10 cellular contexts compared by ENCODE assay signal in the genomic region with DNA sequence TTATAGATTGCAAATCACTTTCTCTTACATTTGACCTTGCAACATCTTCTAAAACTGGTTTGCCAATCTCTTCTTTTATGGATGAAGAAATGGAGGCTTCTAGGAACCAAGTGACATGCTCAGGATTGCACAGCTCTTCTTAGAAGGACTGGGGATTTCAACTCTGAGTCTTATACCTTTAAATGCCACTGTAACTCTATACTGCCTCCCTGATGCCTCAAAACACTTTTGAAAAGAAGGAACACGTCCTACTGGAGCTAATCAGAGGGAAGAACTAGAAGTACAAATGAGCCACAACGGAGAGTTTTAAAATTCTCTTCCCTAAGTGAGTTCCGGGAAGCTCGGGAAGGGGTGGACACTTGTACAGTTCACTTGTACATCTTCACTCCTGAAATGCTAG. TPM values are rescaled to one million over a fixed set of nuclear protein-coding genes. Genes with fewer than 3 reads are reported as not detected.
DNase-seq lines count a peak whose midpoint lies in the region; ATAC-seq and TF ChIP-seq lines count a peak whose summit lies in the region.
"Had no signal": no experiment of that assay in that cellular context is flagged by ENCODE, and none has a peak within 500 bp of the region (broad histone marks: within the 10 kb centered on the region; RNA-seq: fewer than 3 reads in every experiment).

No MANE protein-coding gene starts in this region.

- H3K27me3 Mint-ChIP-seq in immature natural killer cell (ENCODE audit: low read depth in 3 of 3) = peaks cover 15 to 28% (median 18%) of the 10 kb centered on the region in 3 donors

- no peaks in the 10 kb centered on the region for H3K36me3 Mint-ChIP-seq in immature natural killer cell
- H3K36me3 Mint-ChIP-seq: CD4-positive, alpha-beta memory T cell had no signal

- no peak for TF ChIP-seq CTCF in adrenal gland (IDR thresholded peaks at IDR 0.05)

- H3K36me3 ChIP-seq in adrenal gland (replicated peaks in 1 of 2) = no peaks in the 10 kb centered on the region

- no peak overlapping the region for H3K27ac Mint-ChIP-seq in immature natural killer cell
- H3K27ac Mint-ChIP-seq: CD4-positive, alpha-beta memory T cell; memory B cell had no signal

- intact Hi-C loops in adrenal gland (cut with DNase I) = no loop called here

- H3K9me3 ChIP-seq in adrenal gland (replicated peaks in 1 of 3) = no peaks in the 10 kb centered on the region

- H3K27me3 ChIP-seq in adrenal gland = no peaks in the 10 kb centered on the region

- H3K4me3 Mint-ChIP-seq in immature natural killer cell = peak overlapping the region in 4 of 5 donors; percentile 8 to 60 (median 40)
- H3K4me3 Mint-ChIP-seq: memory B cell had no signal

- peaks cover 0 to 26% of the 10 kb centered on the region in 2 donors for H3K4me1 ChIP-seq in adrenal gland (replicated peaks in 1 of 2)

- peaks cover 0 to 7% of the 10 kb centered on the region in 2 donors for H3K4me1 Mint-ChIP-seq in immature natural killer cell

- 0 to 1% (median 1%) methylated on average over 4 of the region's 4 CpGs for WGBS in adrenal gland, 4 donors

- H3K27ac ChIP-seq in adrenal gland (peak overlapping the region in 4 of 5 donors; percentile 47 to 82 (median 73)), substantia nigra (ENCODE audit: low read depth, low read length, poor library complexity, severe bottlenecking) (peak overlapping the region; percentile 54)

- TF ChIP-seq POLR2A in adrenal gland (IDR thresholded peaks at IDR 0.05) = peak in 1 of 2 donors; percentile 13

- peaks cover 0 to 15% (median 4%) of the 10 kb centered on the region in 6 donors for H3K9me3 Mint-ChIP-seq in immature natural killer cell
- H3K9me3 Mint-ChIP-seq: memory B cell had no signal

- peak overlapping the region in 2 of 4 donors; percentile 70 to 87 for H3K4me3 ChIP-seq in adrenal gland

- DNase-seq in NCI-H82 (lab: John Stamatoyannopoulos, UW) (peak; percentile 16), NCI-H82 treated with DMSO at 0.1 percent for 48 hours (lab: John Stamatoyannopoulos, UW; ENCODE audit: unreplicated experiment) (no peak), adrenal gland (no peak), immature natural killer cell (no peak), substantia nigra (lab: John Stamatoyannopoulos, UW) (peak in 2 of 49 donors; percentile 1 to 21)
- DNase-seq: CD4-positive, alpha-beta memory T cell had no signal

- ATAC-seq in GM18907 (IDR thresholded peaks at IDR 0.05; ENCODE audit: unreplicated experiment) = no peak
- ATAC-seq in GM21515 (IDR thresholded peaks at IDR 0.05; ENCODE audit: unreplicated experiment) = no peak
- ATAC-seq in HG02981 (IDR thresholded peaks at IDR 0.05; ENCODE audit: unreplicated experiment) = no peak

RNA-seq across cellular contexts. Expression of a gene that starts 1.0 kb away (rescaled TPM):
- 10 to 100 TPM in 6 of 8 donors, 1 to 10 TPM in 2; 7.5 to 23.4 (median 15.2) TPM for total RNA-seq in adrenal gland
- 1 to 10 TPM; 2.4 to 9.2 (median 4.9) TPM for polyA plus RNA-seq in adrenal gland
- polyA plus RNA-seq in immature natural killer cell = 1 to 10 TPM in 1 of 3 donors, under 1 TPM in 1, not detected in 1; 0.68 to 2.3 TPM
- polyA plus RNA-seq: CD4-positive, alpha-beta memory T cell had no signal
